8 cellular contexts compared by ENCODE assay signal in the genomic region with DNA sequence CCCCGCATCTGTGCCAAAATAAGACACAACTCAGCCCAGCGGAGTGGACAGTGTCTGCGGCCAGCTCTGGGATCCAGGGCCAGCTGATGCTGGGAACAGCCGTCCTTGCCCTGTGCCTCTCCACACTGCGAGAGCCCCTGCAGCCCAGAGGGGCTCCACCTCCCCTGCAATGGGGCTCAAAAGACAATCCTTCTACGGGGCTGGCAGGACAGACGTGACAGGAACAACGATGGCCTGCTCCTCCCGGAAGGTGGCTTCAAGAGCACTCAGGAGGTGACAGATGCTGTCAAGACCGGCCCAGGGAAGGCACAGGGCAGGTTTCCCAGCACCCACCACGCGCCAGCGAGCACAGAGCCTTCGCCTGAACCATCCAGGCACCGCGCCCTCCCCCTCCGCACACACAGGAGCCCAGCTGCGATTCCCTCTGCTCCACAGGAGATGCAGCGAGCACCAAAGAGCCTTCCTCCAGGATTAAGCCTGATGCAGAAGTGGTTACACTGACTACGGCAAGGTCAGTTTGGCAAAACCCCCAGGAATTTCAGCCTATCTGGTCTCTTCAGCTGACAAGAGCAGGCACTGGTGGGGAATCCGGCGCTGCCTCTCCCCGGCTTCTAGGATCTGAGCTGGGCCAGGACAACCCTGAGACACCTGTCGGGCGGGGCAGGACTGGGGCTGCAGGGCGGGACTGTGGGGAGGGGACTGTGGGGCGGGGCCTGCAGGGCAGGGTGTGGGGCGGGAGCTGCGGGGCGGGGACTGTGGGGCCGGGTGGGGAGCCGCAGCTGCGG.
DNase-seq lines count a peak whose midpoint lies in the region; ATAC-seq, FAIRE-seq and TF ChIP-seq lines count a peak whose summit lies in the region.

No MANE protein-coding gene starts in this region.

- TF ChIP-seq CTCF in bronchial epithelial cell (IDR thresholded peaks at IDR 0.05; ENCODE audit: insufficient read depth, low read length, severe bottlenecking), result no peak

- DNase-seq in DMS53 (lab: John Stamatoyannopoulos, UW) (peak; percentile 88), NCI-H2107 (lab: John Stamatoyannopoulos, UW) (peak; percentile 36), bronchial epithelial cell (ENCODE audit: low read depth) (peak; percentile 35), medulla oblongata (ENCODE audit: extremely low spot score) (peak; percentile 43)

- H3K36me3 ChIP-seq in bronchial epithelial cell (ENCODE audit: control insufficient read depth, insufficient read depth, low read length), result peaks cover 18% of the 10 kb centered on the region

- ATAC-seq in GM21619 (IDR thresholded peaks at IDR 0.05; ENCODE audit: unreplicated experiment) (no peak), GM18870 (IDR thresholded peaks at IDR 0.05; ENCODE audit: unreplicated experiment) (no peak), GM18502 (IDR thresholded peaks at IDR 0.05; ENCODE audit: poor library complexity, unreplicated experiment) (no peak), HG02981 (IDR thresholded peaks at IDR 0.05; ENCODE audit: unreplicated experiment) (no peak)

- H3K27me3 ChIP-seq in bronchial epithelial cell (ENCODE audit: control insufficient read depth, insufficient read depth, low read length), result no peaks in the 10 kb centered on the region

- no peak for FAIRE-seq in bronchial epithelial cell (lab: Jason Lieb, UNC)

- no peak overlapping the region for H3K4me3 ChIP-seq in bronchial epithelial cell (ENCODE audit: low read depth, low read length)

Comparison
In these comparisons a context has a peak if more than half of its experiments do, and no peak if none do; other contexts are left out.
1. DNase-seq: peak in every context shown above with its lines; median percentile 88 in DMS53; 43 in medulla oblongata; 36 in NCI-H2107; 35 in bronchial epithelial cell.